8 cellular contexts compared by ENCODE assay signal in the genomic region with DNA sequence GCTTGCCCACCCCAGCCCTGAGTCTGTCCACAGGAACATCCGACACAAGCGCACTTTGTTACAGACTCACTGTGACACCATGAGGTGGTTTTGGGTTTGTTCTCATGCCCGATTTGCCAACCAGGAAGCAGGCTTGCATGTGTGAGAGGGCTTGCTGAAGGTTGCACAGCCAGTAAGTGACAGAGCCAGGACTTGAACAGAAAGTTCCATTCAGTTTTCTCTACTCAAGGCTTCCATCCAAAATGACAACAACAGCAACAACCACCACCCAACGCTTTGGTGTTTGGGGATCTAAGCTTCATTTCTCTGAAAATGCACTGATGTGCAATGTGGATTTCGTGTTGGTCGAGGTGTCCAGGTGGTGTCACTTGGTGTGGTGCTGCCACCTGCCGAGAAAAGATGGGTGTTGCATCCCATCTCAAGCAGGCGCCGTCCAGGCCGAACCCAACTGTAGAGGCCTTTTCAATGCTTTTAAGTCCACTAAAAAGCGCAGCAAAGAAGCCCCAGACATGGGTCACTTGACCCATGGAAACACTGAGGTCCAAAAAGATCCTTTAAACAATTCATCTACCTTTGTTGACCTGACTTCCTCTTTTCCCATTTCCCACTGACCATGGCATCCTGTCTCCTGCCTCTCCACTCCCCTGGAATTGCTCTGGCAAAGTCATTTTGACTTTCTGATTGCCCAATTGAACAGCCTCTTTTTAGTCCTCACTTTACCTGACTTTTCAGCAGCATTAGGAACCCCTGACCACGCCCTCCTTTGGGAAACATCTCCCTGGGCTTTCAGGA.
DNase-seq lines count a peak whose midpoint lies in the region; ATAC-seq, FAIRE-seq and TF ChIP-seq lines count a peak whose summit lies in the region.

No MANE protein-coding gene starts in this region.

- H3K4me3 ChIP-seq in NB4 (ENCODE audit: low read depth, low read length), result no peak overlapping the region

- peak; percentile 88 for FAIRE-seq in GM19239 (lab: Jason Lieb, UNC)

- TF ChIP-seq POLR2A in NB4 (IDR thresholded peaks at IDR 0.05; ENCODE audit: extremely low read depth, insufficient read length), result no peak

- peak; percentile 71 to 72 for DNase-seq in AML-193 (lab: John Stamatoyannopoulos, UW)
- DNase-seq in GM19239 (ENCODE audit: insufficient read length, low spot score), result peak; percentile 64
- DNase-seq in NB4 (ENCODE audit: low read depth), result peak; percentile 74
- peak; percentile 40 for DNase-seq in T-helper 22 cell (ENCODE audit: low read depth)
- peak in 47 of 56 donors; percentile 3 to 83 (median 40) for DNase-seq in amygdala (lab: John Stamatoyannopoulos, UW)
- DNase-seq in hepatic stellate cell (ENCODE audit: low spot score), result peak; percentile 65
- peak; percentile 37 for DNase-seq in smooth muscle cell of the brain vasculature (ENCODE audit: low read depth, low spot score)

- TF ChIP-seq CTCF in NB4 (IDR thresholded peaks at IDR 0.05; ENCODE audit: low read depth, low read length), result peak; percentile 77

- ATAC-seq in GM18520 (IDR thresholded peaks at IDR 0.05; ENCODE audit: unreplicated experiment), result no peak
